10 cellular contexts compared by ENCODE assay signal in the genomic region with DNA sequence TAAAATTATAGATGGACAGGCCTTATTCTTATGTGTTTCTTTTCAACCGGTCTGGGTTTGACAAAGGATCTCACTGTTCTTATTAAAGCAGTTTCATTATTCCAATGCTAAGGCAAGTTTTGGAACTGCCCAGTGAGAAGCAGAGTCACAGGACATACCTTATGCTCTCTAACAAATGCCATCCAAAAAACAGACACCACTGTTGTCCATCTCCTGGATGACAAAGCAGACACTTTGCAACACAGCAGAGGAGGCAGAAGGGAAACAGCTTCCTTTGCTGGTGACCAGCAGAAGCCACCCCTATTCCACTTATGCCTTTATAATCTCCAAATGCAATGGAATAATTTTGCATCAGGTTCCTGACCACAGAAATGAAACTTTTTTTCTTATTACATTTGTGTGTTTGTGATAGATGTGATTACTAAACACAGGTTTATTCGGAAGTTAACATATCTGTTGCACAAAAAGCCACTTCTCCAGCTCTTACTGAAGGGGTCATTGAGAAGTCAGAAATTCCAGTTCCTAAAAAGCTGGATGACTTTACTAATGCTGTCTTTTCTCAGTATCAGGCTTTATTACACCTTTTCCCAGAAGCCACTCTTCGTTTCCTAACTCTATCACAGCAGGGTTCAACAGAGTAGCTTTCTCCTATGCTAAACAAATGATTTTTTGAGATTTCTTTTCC.
A peak's percentile ranks its signal among the peaks of the same experiment; 100 is the strongest.
DNase-seq lines count a peak whose midpoint lies in the region; ATAC-seq and TF ChIP-seq lines count a peak whose summit lies in the region.
"Had no signal": no experiment of that assay in that cellular context is flagged by ENCODE, and none has a peak within 500 bp of the region (broad histone marks: within the 10 kb centered on the region; RNA-seq: fewer than 3 reads in every experiment).

No MANE protein-coding gene starts in this region.

- no peaks in the 10 kb centered on the region for H3K9me3 ChIP-seq in left ventricle myocardium inferior (replicated peaks)
- H3K9me3 ChIP-seq in ascending aorta: no peaks in the 10 kb centered on the region
- no peaks in the 10 kb centered on the region for H3K9me3 ChIP-seq in naive thymus-derived CD4-positive, alpha-beta T cell (ENCODE audit: control insufficient read depth in 2 of 3, low read length in 3 of 3)
- no peaks in the 10 kb centered on the region for H3K9me3 ChIP-seq in vagina

- TF ChIP-seq POLR2A in vagina (IDR thresholded peaks at IDR 0.05): no peak

- H3K4me1 ChIP-seq in left ventricle myocardium inferior (peaks cover 44% of the 10 kb centered on the region), ascending aorta (peaks cover 0 to 24% of the 10 kb centered on the region in 2 donors), vagina (peaks cover 46% of the 10 kb centered on the region)
- H3K4me1 ChIP-seq in naive thymus-derived CD4-positive, alpha-beta T cell (ENCODE audit: control insufficient read depth in 2 of 2, insufficient read depth in 2 of 2, low read length in 2 of 2): peaks cover 75% of the 10 kb centered on the region in 2 donors

- H3K27me3 ChIP-seq in left ventricle myocardium inferior (ENCODE audit: low read depth): no peaks in the 10 kb centered on the region
- H3K27me3 ChIP-seq in ascending aorta: no peaks in the 10 kb centered on the region
- no peaks in the 10 kb centered on the region for H3K27me3 ChIP-seq in naive thymus-derived CD4-positive, alpha-beta T cell (ENCODE audit: control insufficient read depth in 2 of 2, insufficient read depth in 2 of 2, low read length in 2 of 2)
- no peaks in the 10 kb centered on the region for H3K27me3 ChIP-seq in vagina
- H3K27me3 ChIP-seq: brain microvascular endothelial cell had no signal

- TF ChIP-seq CTCF in left ventricle myocardium inferior (IDR thresholded peaks at IDR 0.05; ENCODE audit: borderline replicate concordance) (no peak), ascending aorta (IDR thresholded peaks at IDR 0.05) (no peak), vagina (IDR thresholded peaks at IDR 0.05) (no peak), GM13976 (IDR thresholded peaks at IDR 0.05; ENCODE audit: borderline replicate concordance, control extremely low read depth, extremely low read depth, insufficient read depth, missing control alignments) (no peak)

- intact Hi-C loops in left ventricle myocardium inferior (cut with micrococcal nuclease): no loop called here
- intact Hi-C loops in left ventricle myocardium superior (cut with micrococcal nuclease): no loop called here
- intact Hi-C loops in ascending aorta (cut with DNase I): loop anchor here (5.0 kb wide), 1 partner anchor 38 kb away; no protein-coding TSS in a partner anchor
- intact Hi-C loops in naive thymus-derived CD4-positive, alpha-beta T cell (cut with micrococcal nuclease): loop anchor here (1.0 to 10.0 kb wide), 16 partner anchors 17 to 1415 kb away; a partner anchor contains a TSS
- intact Hi-C loops in vagina (cut with DNase I): no loop called here

- DNase-seq in left ventricle myocardium inferior: no peak
- no peak for DNase-seq in left ventricle myocardium superior
- DNase-seq in ascending aorta (ENCODE audit: low spot score in 2 of 2): no peak
- no peak for DNase-seq in naive thymus-derived CD4-positive, alpha-beta T cell
- DNase-seq in vagina (ENCODE audit: extremely low spot score in 2 of 2): no peak
- no peak for DNase-seq in SW 1271 (lab: John Stamatoyannopoulos, UW)
- no peak for DNase-seq in GM13976 (ENCODE audit: low spot score)
- DNase-seq: COR-L47 had no signal

- H3K36me3 ChIP-seq in left ventricle myocardium inferior (no peaks in the 10 kb centered on the region), ascending aorta (no peaks in the 10 kb centered on the region), vagina (no peaks in the 10 kb centered on the region)
- H3K36me3 ChIP-seq in naive thymus-derived CD4-positive, alpha-beta T cell (ENCODE audit: control insufficient read depth in 2 of 3, insufficient read depth in 3 of 3, low read length in 3 of 3): no peaks in the 10 kb centered on the region
- H3K36me3 ChIP-seq: brain microvascular endothelial cell had no signal

- H3K36me3 Mint-ChIP-seq in naive thymus-derived CD4-positive, alpha-beta T cell: peaks cover 0 to 25% (median 3%) of the 10 kb centered on the region in 5 donors

- CTCF ChIA-PET in naive thymus-derived CD4-positive, alpha-beta T cell (lab: Charles Lee): interaction anchor here (0.6 to 2.5 kb wide), 16 partner anchors 13 to 376 kb away, joined by 3 to 23 read pairs (median 3); a partner anchor contains a TSS

- H3K27ac ChIP-seq in left ventricle myocardium inferior (replicated peaks) (peak overlapping the region; percentile 83), ascending aorta (peak overlapping the region; percentile 48 to 71), vagina (peak overlapping the region; percentile 67)
- peak overlapping the region; percentile 68 for H3K27ac ChIP-seq in naive thymus-derived CD4-positive, alpha-beta T cell (ENCODE audit: low read depth, low read length)
- H3K27ac ChIP-seq: brain microvascular endothelial cell had no signal

- in situ Hi-C loops in GM13976 (cut with MboI; ENCODE audit: low sequenced_read_pairs, unreplicated experiment): no loop called here

- peak overlapping the region; percentile 74 to 88 (median 80) for H3K4me3 Mint-ChIP-seq in naive thymus-derived CD4-positive, alpha-beta T cell

- ATAC-seq in left ventricle myocardium superior (no peak), HG02852 (IDR thresholded peaks at IDR 0.05; ENCODE audit: unreplicated experiment) (no peak)
- no peak for ATAC-seq in naive thymus-derived CD4-positive, alpha-beta T cell

- peak overlapping the region; percentile 92 to 99 (median 97) for H3K27ac Mint-ChIP-seq in naive thymus-derived CD4-positive, alpha-beta T cell

- POLR2A ChIA-PET in naive thymus-derived CD4-positive, alpha-beta T cell (lab: Charles Lee): interaction anchor here (0.6 to 15.9 kb wide), 33 partner anchors 8 to 649 kb away, joined by 3 to 377 read pairs (median 4); a partner anchor contains a TSS

- H3K27me3 Mint-ChIP-seq in naive thymus-derived CD4-positive, alpha-beta T cell: no peaks in the 10 kb centered on the region

- no peak overlapping the region for H3K4me3 ChIP-seq in left ventricle myocardium inferior
- no peak overlapping the region for H3K4me3 ChIP-seq in ascending aorta
- peak overlapping the region; percentile 2 for H3K4me3 ChIP-seq in naive thymus-derived CD4-positive, alpha-beta T cell (ENCODE audit: low read length)
- no peak overlapping the region for H3K4me3 ChIP-seq in vagina

- peaks cover 0 to 9% (median 0%) of the 10 kb centered on the region in 11 donors for H3K9me3 Mint-ChIP-seq in naive thymus-derived CD4-positive, alpha-beta T cell

- peaks cover 49 to 100% (median 95%) of the 10 kb centered on the region in 7 donors for H3K4me1 Mint-ChIP-seq in naive thymus-derived CD4-positive, alpha-beta T cell

Comparison
In these comparisons a context has a peak if more than half of its experiments do, and no peak if none do; other contexts are left out.
1. intact Hi-C loops: an anchor here in ascending aorta (5.0 kb wide) and naive thymus-derived CD4-positive, alpha-beta T cell (1.0 to 10.0 kb wide); none called in left ventricle myocardium inferior, left ventricle myocardium superior and vagina.